Comparison of ENCODE assay signal across 14 cellular contexts in the genomic region with DNA sequence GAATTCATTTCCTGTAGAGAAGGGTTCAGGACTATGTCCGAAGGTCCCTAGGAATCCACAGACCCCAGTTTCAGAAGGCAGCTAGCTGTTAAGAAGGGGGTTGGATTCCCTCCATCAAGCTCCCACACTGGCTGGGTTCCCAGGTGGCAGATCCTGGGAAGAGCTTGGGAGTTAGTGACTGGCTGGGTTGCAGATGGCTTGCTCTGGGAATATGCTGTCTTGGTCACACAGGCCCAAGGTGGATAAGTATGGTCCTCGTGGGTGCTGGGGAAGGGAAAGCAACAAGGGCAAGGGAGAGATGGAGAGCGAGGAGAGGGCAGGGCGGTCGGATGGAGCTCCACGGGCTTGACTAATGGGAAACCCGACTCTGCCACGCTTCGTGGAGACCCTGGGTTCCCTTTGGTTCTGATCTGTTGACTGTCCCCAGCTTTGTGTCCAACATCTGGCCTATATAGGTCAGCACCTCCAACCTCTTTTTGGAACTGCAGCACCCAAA. TPM values are rescaled to one million over a fixed set of nuclear protein-coding genes. Genes with fewer than 3 reads are reported as not detected.
DNase-seq lines count a peak whose midpoint lies in the region; TF ChIP-seq lines count a peak whose summit lies in the region.
"Had no signal": no experiment of that assay in that cellular context is flagged by ENCODE, and none has a peak within 500 bp of the region (broad histone marks: within the 10 kb centered on the region; RNA-seq: fewer than 3 reads in every experiment).

No MANE protein-coding gene starts in this region.

- H3K9me3 ChIP-seq in muscle layer of duodenum (ENCODE audit: control insufficient read depth in 1 of 2, low read length in 2 of 2) (no peaks in the 10 kb centered on the region), suprapubic skin (no peaks in the 10 kb centered on the region)
- H3K9me3 ChIP-seq: testis had no signal

- H3K36me3 ChIP-seq in muscle layer of duodenum (ENCODE audit: control insufficient read depth in 1 of 2, insufficient read depth in 2 of 2, low read length in 2 of 2) = no peaks in the 10 kb centered on the region
- no peaks in the 10 kb centered on the region for H3K36me3 ChIP-seq in suprapubic skin

- WGBS in suprapubic skin = 85% methylated on average over 9 of the region's 9 CpGs
- 86 to 87% methylated on average over 9 of the region's 9 CpGs for WGBS in lower leg skin, 2 donors

- H3K4me3 ChIP-seq in dorsolateral prefrontal cortex (no peak overlapping the region), muscle layer of duodenum (ENCODE audit: low read depth in 1 of 2, low read length in 2 of 2) (no peak overlapping the region), suprapubic skin (no peak overlapping the region), lower leg skin (ENCODE audit: low read depth, poor library complexity, severe bottlenecking) (no peak overlapping the region)
- H3K4me3 ChIP-seq: testis had no signal

- TF ChIP-seq POLR2A in suprapubic skin (IDR thresholded peaks at IDR 0.05) (no peak), lower leg skin (IDR thresholded peaks at IDR 0.05) (no peak)

- H3K27me3 ChIP-seq in dorsolateral prefrontal cortex (no peaks in the 10 kb centered on the region), muscle layer of duodenum (ENCODE audit: low read depth, low read length) (no peaks in the 10 kb centered on the region), suprapubic skin (no peaks in the 10 kb centered on the region)
- H3K27me3 ChIP-seq: testis had no signal

- DNase-seq in DMS 273 (lab: John Stamatoyannopoulos, UW; ENCODE audit: unreplicated experiment) (peak; percentile 47), DMS 273 treated with DMSO at 0.1 percent for 48 hours (lab: John Stamatoyannopoulos, UW) (no peak), dorsolateral prefrontal cortex (peak in 2 of 10 donors; percentile 35 to 46), suprapubic skin (ENCODE audit: low spot score in 2 of 2) (no peak), NCI-H1436 treated with DMSO at 0.1 percent for 48 hours (lab: John Stamatoyannopoulos, UW) (no peak), lower leg skin (ENCODE audit: low spot score in 2 of 2) (no peak)
- DNase-seq in activated effector memory CD4-positive, alpha-beta T cell treated with anti-CD3 and anti-CD28 coated beads, Interleukin-2, amount 50 U/mL, for 16 hours = no peak
- DNase-seq: activated CD4-positive, alpha-beta T cell treated with anti-CD3 and anti-CD28 coated beads, Interleukin-2, amount 50 U/mL, for 48 hours; activated naive CD8-positive, alpha-beta T cell treated with anti-CD3 and anti-CD28 coated beads, Interleukin-2, amount 50 U/mL, for 24 hours; activated T-cell treated with anti-CD3 and anti-CD28 coated beads, Interleukin-2, amount 50 U/mL, for 48 hours; KBM-7 had no signal

- TF ChIP-seq EP300 in suprapubic skin (IDR thresholded peaks at IDR 0.05) = no peak

- H3K4me1 ChIP-seq in muscle layer of duodenum (ENCODE audit: control insufficient read depth in 1 of 2, insufficient read depth in 2 of 2, low read length in 2 of 2) (peaks cover 22 to 30% of the 10 kb centered on the region in 2 donors), suprapubic skin (peaks cover 57% of the 10 kb centered on the region)

- H3K27ac ChIP-seq in dorsolateral prefrontal cortex (peak overlapping the region in 57 of 59 donors; percentile 33 to 97 (median 87)), muscle layer of duodenum (ENCODE audit: low read length) (peak overlapping the region; percentile 62), suprapubic skin (peak overlapping the region; percentile 69)
- H3K27ac ChIP-seq: 22Rv1 had no signal

- intact Hi-C loops in dorsolateral prefrontal cortex (cut with DNase I) = no loop called here
- intact Hi-C loops in lower leg skin (cut with DNase I; ENCODE audit: low total_unique reads) = no loop called here

- TF ChIP-seq CTCF in dorsolateral prefrontal cortex (IDR thresholded peaks at IDR 0.05 in 54 of 56, conservative IDR thresholded peaks at IDR 0.05 in 2 of 56; ENCODE audit: low read depth in 1 of 56, partially characterized antibody in 56 of 56) (no peak), suprapubic skin (IDR thresholded peaks at IDR 0.05) (no peak), lower leg skin (IDR thresholded peaks at IDR 0.05) (no peak)

RNA-seq across cellular contexts. Expression of a gene that starts 17.4 kb away (rescaled TPM):
- 10 to 100 TPM in 119 of 120 experiments, 1 to 10 TPM in 1; 9.2 to 63.2 (median 19.7) TPM for total RNA-seq in dorsolateral prefrontal cortex
- 10 to 100 TPM; 29.1 to 42.1 (median 31.3) TPM for total RNA-seq in suprapubic skin
- total RNA-seq in lower leg skin = 10 to 100 TPM; 13.5 to 43.5 (median 28.1) TPM
